Comparison of ENCODE assay signal across 9 cellular contexts in genomic region chr9:129038109-129038852, GRCh38. TPM values are rescaled to one million over a fixed set of nuclear protein-coding genes. Genes with fewer than 3 reads are reported as not detected.
DNase-seq lines count a peak whose midpoint lies in the region; ATAC-seq and TF ChIP-seq lines count a peak whose summit lies in the region.
"Had no signal": no experiment of that assay in that cellular context is flagged by ENCODE, and none has a peak within 500 bp of the region (broad histone marks: within the 10 kb centered on the region; RNA-seq: fewer than 3 reads in every experiment).

No MANE protein-coding gene starts in this region.

- TF ChIP-seq EP300 in sigmoid colon (IDR thresholded peaks at IDR 0.05): no peak

- CTCF ChIA-PET in activated B cell treated with CpG ODN at 0.5 μM for 24 hours (lab: Charles Lee): interaction anchor here (0.6 to 1.7 kb wide), 2 partner anchors 10 to 627 kb away, joined by 3 to 4 read pairs; partner anchors contain the start of gene SH3GLB2
- CTCF ChIA-PET in GM10248 (lab: Yijun Ruan, JAX): interaction anchor here (1.3 to 3.4 kb wide), 2 partner anchors 9 to 10 kb away, joined by 4 to 20 read pairs; partner anchors contain the start of gene SH3GLB2

- no peak for TF ChIP-seq POLR2A in sigmoid colon (IDR thresholded peaks at IDR 0.05)

- H3K4me2 ChIP-seq in DOHH2 (ENCODE audit: low read length): peak overlapping the region; percentile 86

- no peaks in the 10 kb centered on the region for H3K27me3 ChIP-seq in DOHH2 (ENCODE audit: control insufficient read depth, low read length)
- no peaks in the 10 kb centered on the region for H3K27me3 ChIP-seq in sigmoid colon

- H3K9me3 ChIP-seq in DOHH2 (ENCODE audit: control insufficient read depth, insufficient read depth, low read length) (no peaks in the 10 kb centered on the region), sigmoid colon (no peaks in the 10 kb centered on the region)

- WGBS in sigmoid colon, 2 donors: 77 to 83% methylated on average over 8 of the region's 8 CpGs

- no peaks in the 10 kb centered on the region for H3F3A ChIP-seq in DOHH2 (ENCODE audit: control insufficient read depth, insufficient read depth)

- H3K9me3 Mint-ChIP-seq in activated B cell treated with CpG ODN at 0.5 μM for 24 hours (no peaks in the 10 kb centered on the region), glutamatergic neuron (ENCODE audit: unreplicated experiment) (peaks cover 2% of the 10 kb centered on the region)

- intact Hi-C loops in activated B cell treated with CpG ODN at 0.5 μM for 24 hours (cut with micrococcal nuclease) (no loop called here), sigmoid colon (cut with DNase I) (loop anchor here (5.0 kb wide), 1 partner anchor 44 kb away; the partner anchor contains the start of gene DOLPP1), posterior vena cava (cut with DNase I) (no loop called here)

- ATAC-seq in activated B cell treated with CpG ODN at 0.5 μM for 24 hours (ENCODE audit: low read depth) (no peak), GM19023 (IDR thresholded peaks at IDR 0.05; ENCODE audit: unreplicated experiment) (no peak), HG02623 (IDR thresholded peaks at IDR 0.05; ENCODE audit: unreplicated experiment) (no peak)

- peaks cover 23% of the 10 kb centered on the region for H3K4me1 ChIP-seq in DOHH2 (ENCODE audit: control insufficient read depth, low read length)
- H3K4me1 ChIP-seq in sigmoid colon: peaks cover 0 to 25% (median 23%) of the 10 kb centered on the region in 4 donors

- H3K4me3 Mint-ChIP-seq in activated B cell treated with CpG ODN at 0.5 μM for 24 hours (peak overlapping the region; percentile 96), glutamatergic neuron (ENCODE audit: unreplicated experiment) (peak overlapping the region; percentile 97)

- POLR2A ChIA-PET in activated B cell treated with CpG ODN at 0.5 μM for 24 hours (lab: Charles Lee) (interaction anchor here (0.7 kb wide), 1 partner anchor 146 kb away, joined by 8 read pairs; no protein-coding TSS in a partner anchor), GM10248 (lab: Yijun Ruan, JAX) (interaction anchor here (0.7 kb wide), 1 partner anchor 94 kb away, joined by 3 read pairs; no protein-coding TSS in a partner anchor)

- no peaks in the 10 kb centered on the region for H4K20me1 ChIP-seq in DOHH2 (ENCODE audit: control insufficient read depth, insufficient read depth, low read depth, low read length)

- no peak overlapping the region for H3K4me3 ChIP-seq in DOHH2 (ENCODE audit: low read length)
- H3K4me3 ChIP-seq in sigmoid colon: peak overlapping the region in 2 of 4 donors; percentile 74 to 96

- H3K36me3 Mint-ChIP-seq in activated B cell treated with CpG ODN at 0.5 μM for 24 hours (ENCODE audit: low read depth): peaks cover 29% of the 10 kb centered on the region
- no peaks in the 10 kb centered on the region for H3K36me3 Mint-ChIP-seq in glutamatergic neuron (ENCODE audit: unreplicated experiment)

- H3K27ac ChIP-seq in DOHH2 (ENCODE audit: low read depth, low read length) (no peak overlapping the region), sigmoid colon (peak overlapping the region; percentile 82 to 88 (median 85))

- peaks cover 29% of the 10 kb centered on the region for H3K4me1 Mint-ChIP-seq in activated B cell treated with CpG ODN at 0.5 μM for 24 hours
- H3K4me1 Mint-ChIP-seq in glutamatergic neuron (ENCODE audit: low read depth, unreplicated experiment): peaks cover 15% of the 10 kb centered on the region

- no peak overlapping the region for H3K27ac Mint-ChIP-seq in activated B cell treated with CpG ODN at 0.5 μM for 24 hours
- peak overlapping the region; percentile 48 for H3K27ac Mint-ChIP-seq in glutamatergic neuron (ENCODE audit: unreplicated experiment)

- H3K79me2 ChIP-seq in DOHH2 (ENCODE audit: control insufficient read depth, low read length): peaks cover 27% of the 10 kb centered on the region

- H3K9me2 ChIP-seq in DOHH2 (replicated peaks; ENCODE audit: control insufficient read depth, low read length): no peaks in the 10 kb centered on the region

- DNase-seq in activated B cell treated with CpG ODN at 0.5 μM for 24 hours (no peak), glutamatergic neuron (no peak), sigmoid colon (no peak), posterior vena cava (ENCODE audit: low spot score) (no peak), GM10248 (ENCODE audit: extremely low spot score) (no peak)
- DNase-seq: NCI-H2081 treated with DMSO at 0.1 percent for 48 hours had no signal

- TF ChIP-seq CTCF in DOHH2 (IDR thresholded peaks at IDR 0.05; ENCODE audit: low read depth, low read length, poor library complexity, severe bottlenecking): no peak
- TF ChIP-seq CTCF in activated B cell treated with CpG ODN at 0.5 μM for 24 hours (IDR thresholded peaks at IDR 0.05): no peak
- TF ChIP-seq CTCF in glutamatergic neuron (IDR thresholded peaks at IDR 0.05; ENCODE audit: partially characterized antibody, unreplicated experiment): no peak
- no peak for TF ChIP-seq CTCF in sigmoid colon (IDR thresholded peaks at IDR 0.05)
- no peak for TF ChIP-seq CTCF in GM10248 (IDR thresholded peaks at IDR 0.05; ENCODE audit: control extremely low read depth, extremely low read depth, low read depth, missing control alignments)

- H3K27me3 Mint-ChIP-seq in activated B cell treated with CpG ODN at 0.5 μM for 24 hours (no peaks in the 10 kb centered on the region), glutamatergic neuron (ENCODE audit: unreplicated experiment) (peaks cover 6% of the 10 kb centered on the region)

- H3K36me3 ChIP-seq in DOHH2 (ENCODE audit: control insufficient read depth, low read length): peaks cover 17% of the 10 kb centered on the region
- H3K36me3 ChIP-seq in sigmoid colon: peaks cover 0 to 30% (median 18%) of the 10 kb centered on the region in 4 donors

RNA-seq across cellular contexts. Expression of gene MIGA2, which starts 1.9 kb away (rescaled TPM):
- total RNA-seq in activated B cell treated with CpG ODN at 0.5 μM for 24 hours: 42.1 and 50.0 TPM in 2 replicates
- total RNA-seq in glutamatergic neuron (ENCODE audit: unreplicated experiment): 40.2 TPM
- 10 to 100 TPM; 18.1 to 30.5 (median 25.1) TPM for total RNA-seq in sigmoid colon
- 10 to 100 TPM in 1 of 3 donors, 1 to 10 TPM in 2; 8.4 to 44.3 (median 9.9) TPM for polyA plus RNA-seq in sigmoid colon
- total RNA-seq in posterior vena cava: 10 to 100 TPM; 14.8 to 21.1 TPM

RNA-seq across cellular contexts. Expression of gene SH3GLB2, which starts 10.2 kb away (rescaled TPM):
- total RNA-seq in activated B cell treated with CpG ODN at 0.5 μM for 24 hours (60.4 and 62.9 TPM in 2 replicates), glutamatergic neuron (ENCODE audit: unreplicated experiment) (143 TPM), sigmoid colon (10 to 100 TPM; 66.7 to 78.3 (median 72.9) TPM), posterior vena cava (10 to 100 TPM; 64.3 to 68.7 TPM)
- 100 to 1,000 TPM in 1 of 3 donors, 10 to 100 TPM in 2; 49.7 to 143 (median 62.5) TPM for polyA plus RNA-seq in sigmoid colon

RNA-seq across cellular contexts. Expression of gene DOLPP1, which starts 42.6 kb away (rescaled TPM):
- total RNA-seq in activated B cell treated with CpG ODN at 0.5 μM for 24 hours (10.9 and 11.3 TPM in 2 replicates), glutamatergic neuron (ENCODE audit: unreplicated experiment) (44.2 TPM), sigmoid colon (1 to 10 TPM; 2.3 to 4.3 (median 3.4) TPM), posterior vena cava (1 to 10 TPM; 4.4 to 5.7 TPM)
- polyA plus RNA-seq in sigmoid colon: 10 to 100 TPM in 1 of 3 donors, 1 to 10 TPM in 2; 9.0 to 39.4 (median 9.7) TPM
